In the genomic region with DNA sequence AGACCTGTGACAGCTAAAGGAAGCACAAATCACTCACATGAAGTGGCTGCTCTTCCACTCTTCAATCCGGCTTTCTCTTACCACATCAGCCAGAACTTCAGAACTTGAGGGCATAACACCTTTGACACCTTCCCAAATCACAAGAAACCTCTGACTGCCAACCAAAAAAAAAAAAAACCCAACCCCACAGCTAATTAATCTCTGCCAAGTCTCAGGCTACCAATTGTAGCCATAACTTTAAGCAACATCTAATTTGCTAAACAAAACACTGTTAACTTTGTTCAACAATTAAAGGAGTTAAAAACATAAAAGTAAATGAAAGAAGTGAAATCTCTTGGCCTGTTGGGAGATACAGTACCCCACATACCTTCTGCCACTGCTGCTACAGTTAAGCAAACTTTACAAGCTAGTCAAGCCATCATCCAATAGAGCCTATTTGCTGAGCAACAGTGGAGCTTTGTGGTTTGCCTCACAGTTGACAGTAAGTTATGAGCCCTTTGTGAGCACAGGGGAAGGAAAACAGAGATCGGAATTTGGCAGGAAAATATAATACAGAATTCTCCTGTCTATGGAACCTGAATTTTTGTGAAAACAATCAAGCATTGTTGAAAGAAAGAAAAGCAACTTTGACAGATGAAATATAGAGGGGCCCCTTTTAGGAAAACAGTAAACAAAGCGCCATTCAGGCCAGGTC, we compare ENCODE assay signal across 1 cellular context.
TF ChIP-seq lines count a peak whose summit lies in the region.

A gene (minus strand): TSS at position 490 of the 694 bp plus-strand sequence. CDS start 15,298 bp downstream, outside the sequence.

TF ChIP-seq in K562, 482 proteins besides CTCF, POLR2A, EP300 and RAD21 (continues in another document):
- TF ChIP-seq, protein P1, sequence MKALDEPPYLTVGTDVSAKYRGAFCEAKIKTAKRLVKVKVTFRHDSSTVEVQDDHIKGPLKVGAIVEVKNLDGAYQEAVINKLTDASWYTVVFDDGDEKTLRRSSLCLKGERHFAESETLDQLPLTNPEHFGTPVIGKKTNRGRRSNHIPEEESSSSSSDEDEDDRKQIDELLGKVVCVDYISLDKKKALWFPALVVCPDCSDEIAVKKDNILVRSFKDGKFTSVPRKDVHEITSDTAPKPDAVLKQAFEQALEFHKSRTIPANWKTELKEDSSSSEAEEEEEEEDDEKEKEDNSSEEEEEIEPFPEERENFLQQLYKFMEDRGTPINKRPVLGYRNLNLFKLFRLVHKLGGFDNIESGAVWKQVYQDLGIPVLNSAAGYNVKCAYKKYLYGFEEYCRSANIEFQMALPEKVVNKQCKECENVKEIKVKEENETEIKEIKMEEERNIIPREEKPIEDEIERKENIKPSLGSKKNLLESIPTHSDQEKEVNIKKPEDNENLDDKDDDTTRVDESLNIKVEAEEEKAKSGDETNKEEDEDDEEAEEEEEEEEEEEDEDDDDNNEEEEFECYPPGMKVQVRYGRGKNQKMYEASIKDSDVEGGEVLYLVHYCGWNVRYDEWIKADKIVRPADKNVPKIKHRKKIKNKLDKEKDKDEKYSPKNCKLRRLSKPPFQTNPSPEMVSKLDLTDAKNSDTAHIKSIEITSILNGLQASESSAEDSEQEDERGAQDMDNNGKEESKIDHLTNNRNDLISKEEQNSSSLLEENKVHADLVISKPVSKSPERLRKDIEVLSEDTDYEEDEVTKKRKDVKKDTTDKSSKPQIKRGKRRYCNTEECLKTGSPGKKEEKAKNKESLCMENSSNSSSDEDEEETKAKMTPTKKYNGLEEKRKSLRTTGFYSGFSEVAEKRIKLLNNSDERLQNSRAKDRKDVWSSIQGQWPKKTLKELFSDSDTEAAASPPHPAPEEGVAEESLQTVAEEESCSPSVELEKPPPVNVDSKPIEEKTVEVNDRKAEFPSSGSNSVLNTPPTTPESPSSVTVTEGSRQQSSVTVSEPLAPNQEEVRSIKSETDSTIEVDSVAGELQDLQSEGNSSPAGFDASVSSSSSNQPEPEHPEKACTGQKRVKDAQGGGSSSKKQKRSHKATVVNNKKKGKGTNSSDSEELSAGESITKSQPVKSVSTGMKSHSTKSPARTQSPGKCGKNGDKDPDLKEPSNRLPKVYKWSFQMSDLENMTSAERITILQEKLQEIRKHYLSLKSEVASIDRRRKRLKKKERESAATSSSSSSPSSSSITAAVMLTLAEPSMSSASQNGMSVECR (CRISPR knock-in tag; IDR thresholded peaks at IDR 0.05) = no peak
- TF ChIP-seq, protein P2, sequence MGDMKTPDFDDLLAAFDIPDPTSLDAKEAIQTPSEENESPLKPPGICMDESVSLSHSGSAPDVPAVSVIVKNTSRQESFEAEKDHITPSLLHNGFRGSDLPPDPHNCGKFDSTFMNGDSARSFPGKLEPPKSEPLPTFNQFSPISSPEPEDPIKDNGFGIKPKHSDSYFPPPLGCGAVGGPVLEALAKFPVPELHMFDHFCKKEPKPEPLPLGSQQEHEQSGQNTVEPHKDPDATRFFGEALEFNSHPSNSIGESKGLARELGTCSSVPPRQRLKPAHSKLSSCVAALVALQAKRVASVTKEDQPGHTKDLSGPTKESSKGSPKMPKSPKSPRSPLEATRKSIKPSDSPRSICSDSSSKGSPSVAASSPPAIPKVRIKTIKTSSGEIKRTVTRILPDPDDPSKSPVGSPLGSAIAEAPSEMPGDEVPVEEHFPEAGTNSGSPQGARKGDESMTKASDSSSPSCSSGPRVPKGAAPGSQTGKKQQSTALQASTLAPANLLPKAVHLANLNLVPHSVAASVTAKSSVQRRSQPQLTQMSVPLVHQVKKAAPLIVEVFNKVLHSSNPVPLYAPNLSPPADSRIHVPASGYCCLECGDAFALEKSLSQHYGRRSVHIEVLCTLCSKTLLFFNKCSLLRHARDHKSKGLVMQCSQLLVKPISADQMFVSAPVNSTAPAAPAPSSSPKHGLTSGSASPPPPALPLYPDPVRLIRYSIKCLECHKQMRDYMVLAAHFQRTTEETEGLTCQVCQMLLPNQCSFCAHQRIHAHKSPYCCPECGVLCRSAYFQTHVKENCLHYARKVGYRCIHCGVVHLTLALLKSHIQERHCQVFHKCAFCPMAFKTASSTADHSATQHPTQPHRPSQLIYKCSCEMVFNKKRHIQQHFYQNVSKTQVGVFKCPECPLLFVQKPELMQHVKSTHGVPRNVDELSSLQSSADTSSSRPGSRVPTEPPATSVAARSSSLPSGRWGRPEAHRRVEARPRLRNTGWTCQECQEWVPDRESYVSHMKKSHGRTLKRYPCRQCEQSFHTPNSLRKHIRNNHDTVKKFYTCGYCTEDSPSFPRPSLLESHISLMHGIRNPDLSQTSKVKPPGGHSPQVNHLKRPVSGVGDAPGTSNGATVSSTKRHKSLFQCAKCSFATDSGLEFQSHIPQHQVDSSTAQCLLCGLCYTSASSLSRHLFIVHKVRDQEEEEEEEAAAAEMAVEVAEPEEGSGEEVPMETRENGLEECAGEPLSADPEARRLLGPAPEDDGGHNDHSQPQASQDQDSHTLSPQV (IDR thresholded peaks at IDR 0.05) = 0 out of 2 replicates have a peak, but pooled peaks have one; percentile 33
- TF ChIP-seq EHMT2 (IDR thresholded peaks at IDR 0.05) (no peak), ZNF764 (CRISPR knock-in tag; IDR thresholded peaks at IDR 0.05; ENCODE audit: low read depth) (no peak), DMBX1 (CRISPR knock-in tag; IDR thresholded peaks at IDR 0.05; ENCODE audit: borderline replicate concordance) (no peak), XRCC4 (IDR thresholded peaks at IDR 0.05; ENCODE audit: extremely low read depth, insufficient read depth, insufficient read length) (no peak), HOXB6 (CRISPR knock-in tag; IDR thresholded peaks at IDR 0.05; ENCODE audit: borderline replicate concordance) (no peak), ZNF584 (CRISPR knock-in tag; IDR thresholded peaks at IDR 0.05; ENCODE audit: low read depth) (no peak), CREB1 (IDR thresholded peaks at IDR 0.05) (no peak), CREB1 (CRISPR knock-in tag; IDR thresholded peaks at IDR 0.05) (no peak), RCOR1 (IDR thresholded peaks at IDR 0.05; ENCODE audit: borderline replicate concordance in 1 of 2, low read depth in 2 of 2, low read length in 2 of 2) (peak in 1 of 2 experiments; percentile 19; a peak in 1 of 4 replicates), TOE1 (IDR thresholded peaks at IDR 0.05; ENCODE audit: borderline replicate concordance) (no peak), TOE1 (CRISPR knock-in tag; IDR thresholded peaks at IDR 0.05; ENCODE audit: borderline replicate concordance, low read depth) (no peak), RBM22 (IDR thresholded peaks at IDR 0.05; ENCODE audit: low read depth, low read length, poor library complexity, severe bottlenecking) (no peak), MEIS2 (IDR thresholded peaks at IDR 0.05; ENCODE audit: partially characterized antibody) (peak; percentile 49), KLF10 (CRISPR knock-in tag; IDR thresholded peaks at IDR 0.05) (no peak), ZBTB1 (CRISPR knock-in tag; IDR thresholded peaks at IDR 0.05; ENCODE audit: borderline replicate concordance, low read depth) (no peak), FOXA3 (CRISPR knock-in tag; conservative IDR thresholded peaks at IDR 0.05 in 1 of 2, IDR thresholded peaks at IDR 0.05 in 1 of 2) (no peak), DPF2 (IDR thresholded peaks at IDR 0.05) (peak; percentile 31; the same call in 1 of the 2 replicates), KDM1A (IDR thresholded peaks at IDR 0.05) (no peak), HNRNPL (IDR thresholded peaks at IDR 0.05; ENCODE audit: low read depth, low read length) (no peak), E2F3 (CRISPR knock-in tag; IDR thresholded peaks at IDR 0.05) (no peak)
- TF ChIP-seq, protein P3, sequence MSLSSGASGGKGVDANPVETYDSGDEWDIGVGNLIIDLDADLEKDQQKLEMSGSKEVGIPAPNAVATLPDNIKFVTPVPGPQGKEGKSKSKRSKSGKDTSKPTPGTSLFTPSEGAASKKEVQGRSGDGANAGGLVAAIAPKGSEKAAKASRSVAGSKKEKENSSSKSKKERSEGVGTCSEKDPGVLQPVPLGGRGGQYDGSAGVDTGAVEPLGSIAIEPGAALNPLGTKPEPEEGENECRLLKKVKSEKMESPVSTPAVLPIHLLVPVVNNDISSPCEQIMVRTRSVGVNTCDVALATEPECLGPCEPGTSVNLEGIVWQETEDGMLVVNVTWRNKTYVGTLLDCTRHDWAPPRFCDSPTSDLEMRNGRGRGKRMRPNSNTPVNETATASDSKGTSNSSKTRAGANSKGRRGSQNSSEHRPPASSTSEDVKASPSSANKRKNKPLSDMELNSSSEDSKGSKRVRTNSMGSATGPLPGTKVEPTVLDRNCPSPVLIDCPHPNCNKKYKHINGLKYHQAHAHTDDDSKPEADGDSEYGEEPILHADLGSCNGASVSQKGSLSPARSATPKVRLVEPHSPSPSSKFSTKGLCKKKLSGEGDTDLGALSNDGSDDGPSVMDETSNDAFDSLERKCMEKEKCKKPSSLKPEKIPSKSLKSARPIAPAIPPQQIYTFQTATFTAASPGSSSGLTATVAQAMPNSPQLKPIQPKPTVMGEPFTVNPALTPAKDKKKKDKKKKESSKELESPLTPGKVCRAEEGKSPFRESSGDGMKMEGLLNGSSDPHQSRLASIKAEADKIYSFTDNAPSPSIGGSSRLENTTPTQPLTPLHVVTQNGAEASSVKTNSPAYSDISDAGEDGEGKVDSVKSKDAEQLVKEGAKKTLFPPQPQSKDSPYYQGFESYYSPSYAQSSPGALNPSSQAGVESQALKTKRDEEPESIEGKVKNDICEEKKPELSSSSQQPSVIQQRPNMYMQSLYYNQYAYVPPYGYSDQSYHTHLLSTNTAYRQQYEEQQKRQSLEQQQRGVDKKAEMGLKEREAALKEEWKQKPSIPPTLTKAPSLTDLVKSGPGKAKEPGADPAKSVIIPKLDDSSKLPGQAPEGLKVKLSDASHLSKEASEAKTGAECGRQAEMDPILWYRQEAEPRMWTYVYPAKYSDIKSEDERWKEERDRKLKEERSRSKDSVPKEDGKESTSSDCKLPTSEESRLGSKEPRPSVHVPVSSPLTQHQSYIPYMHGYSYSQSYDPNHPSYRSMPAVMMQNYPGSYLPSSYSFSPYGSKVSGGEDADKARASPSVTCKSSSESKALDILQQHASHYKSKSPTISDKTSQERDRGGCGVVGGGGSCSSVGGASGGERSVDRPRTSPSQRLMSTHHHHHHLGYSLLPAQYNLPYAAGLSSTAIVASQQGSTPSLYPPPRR (CRISPR knock-in tag; IDR thresholded peaks at IDR 0.05; ENCODE audit: borderline replicate concordance) = no peak
- TF ChIP-seq, protein P4, sequence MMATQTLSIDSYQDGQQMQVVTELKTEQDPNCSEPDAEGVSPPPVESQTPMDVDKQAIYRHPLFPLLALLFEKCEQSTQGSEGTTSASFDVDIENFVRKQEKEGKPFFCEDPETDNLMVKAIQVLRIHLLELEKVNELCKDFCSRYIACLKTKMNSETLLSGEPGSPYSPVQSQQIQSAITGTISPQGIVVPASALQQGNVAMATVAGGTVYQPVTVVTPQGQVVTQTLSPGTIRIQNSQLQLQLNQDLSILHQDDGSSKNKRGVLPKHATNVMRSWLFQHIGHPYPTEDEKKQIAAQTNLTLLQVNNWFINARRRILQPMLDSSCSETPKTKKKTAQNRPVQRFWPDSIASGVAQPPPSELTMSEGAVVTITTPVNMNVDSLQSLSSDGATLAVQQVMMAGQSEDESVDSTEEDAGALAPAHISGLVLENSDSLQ (IDR thresholded peaks at IDR 0.05) = peak; percentile 66
- TF ChIP-seq, protein P5, sequence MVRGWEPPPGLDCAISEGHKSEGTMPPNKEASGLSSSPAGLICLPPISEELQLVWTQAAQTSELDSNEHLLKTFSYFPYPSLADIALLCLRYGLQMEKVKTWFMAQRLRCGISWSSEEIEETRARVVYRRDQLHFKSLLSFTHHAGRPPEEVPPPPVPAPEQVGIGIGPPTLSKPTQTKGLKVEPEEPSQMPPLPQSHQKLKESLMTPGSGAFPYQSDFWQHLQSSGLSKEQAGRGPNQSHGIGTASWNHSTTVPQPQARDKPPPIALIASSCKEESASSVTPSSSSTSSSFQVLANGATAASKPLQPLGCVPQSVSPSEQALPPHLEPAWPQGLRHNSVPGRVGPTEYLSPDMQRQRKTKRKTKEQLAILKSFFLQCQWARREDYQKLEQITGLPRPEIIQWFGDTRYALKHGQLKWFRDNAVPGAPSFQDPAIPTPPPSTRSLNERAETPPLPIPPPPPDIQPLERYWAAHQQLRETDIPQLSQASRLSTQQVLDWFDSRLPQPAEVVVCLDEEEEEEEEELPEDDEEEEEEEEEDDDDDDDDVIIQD (CRISPR knock-in tag; IDR thresholded peaks at IDR 0.05) = no peak
- TF ChIP-seq, protein P6, sequence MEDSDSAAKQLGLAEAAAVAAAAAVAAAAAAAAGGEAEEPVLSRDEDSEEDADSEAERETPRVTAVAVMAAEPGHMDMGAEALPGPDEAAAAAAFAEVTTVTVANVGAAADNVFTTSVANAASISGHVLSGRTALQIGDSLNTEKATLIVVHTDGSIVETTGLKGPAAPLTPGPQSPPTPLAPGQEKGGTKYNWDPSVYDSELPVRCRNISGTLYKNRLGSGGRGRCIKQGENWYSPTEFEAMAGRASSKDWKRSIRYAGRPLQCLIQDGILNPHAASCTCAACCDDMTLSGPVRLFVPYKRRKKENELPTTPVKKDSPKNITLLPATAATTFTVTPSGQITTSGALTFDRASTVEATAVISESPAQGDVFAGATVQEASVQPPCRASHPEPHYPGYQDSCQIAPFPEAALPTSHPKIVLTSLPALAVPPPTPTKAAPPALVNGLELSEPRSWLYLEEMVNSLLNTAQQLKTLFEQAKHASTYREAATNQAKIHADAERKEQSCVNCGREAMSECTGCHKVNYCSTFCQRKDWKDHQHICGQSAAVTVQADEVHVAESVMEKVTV (CRISPR knock-in tag; IDR thresholded peaks at IDR 0.05) = no peak
- TF ChIP-seq, protein P7, sequence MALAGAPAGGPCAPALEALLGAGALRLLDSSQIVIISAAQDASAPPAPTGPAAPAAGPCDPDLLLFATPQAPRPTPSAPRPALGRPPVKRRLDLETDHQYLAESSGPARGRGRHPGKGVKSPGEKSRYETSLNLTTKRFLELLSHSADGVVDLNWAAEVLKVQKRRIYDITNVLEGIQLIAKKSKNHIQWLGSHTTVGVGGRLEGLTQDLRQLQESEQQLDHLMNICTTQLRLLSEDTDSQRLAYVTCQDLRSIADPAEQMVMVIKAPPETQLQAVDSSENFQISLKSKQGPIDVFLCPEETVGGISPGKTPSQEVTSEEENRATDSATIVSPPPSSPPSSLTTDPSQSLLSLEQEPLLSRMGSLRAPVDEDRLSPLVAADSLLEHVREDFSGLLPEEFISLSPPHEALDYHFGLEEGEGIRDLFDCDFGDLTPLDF (CRISPR knock-in tag; IDR thresholded peaks at IDR 0.05) = no peak
- TF ChIP-seq, protein P8, sequence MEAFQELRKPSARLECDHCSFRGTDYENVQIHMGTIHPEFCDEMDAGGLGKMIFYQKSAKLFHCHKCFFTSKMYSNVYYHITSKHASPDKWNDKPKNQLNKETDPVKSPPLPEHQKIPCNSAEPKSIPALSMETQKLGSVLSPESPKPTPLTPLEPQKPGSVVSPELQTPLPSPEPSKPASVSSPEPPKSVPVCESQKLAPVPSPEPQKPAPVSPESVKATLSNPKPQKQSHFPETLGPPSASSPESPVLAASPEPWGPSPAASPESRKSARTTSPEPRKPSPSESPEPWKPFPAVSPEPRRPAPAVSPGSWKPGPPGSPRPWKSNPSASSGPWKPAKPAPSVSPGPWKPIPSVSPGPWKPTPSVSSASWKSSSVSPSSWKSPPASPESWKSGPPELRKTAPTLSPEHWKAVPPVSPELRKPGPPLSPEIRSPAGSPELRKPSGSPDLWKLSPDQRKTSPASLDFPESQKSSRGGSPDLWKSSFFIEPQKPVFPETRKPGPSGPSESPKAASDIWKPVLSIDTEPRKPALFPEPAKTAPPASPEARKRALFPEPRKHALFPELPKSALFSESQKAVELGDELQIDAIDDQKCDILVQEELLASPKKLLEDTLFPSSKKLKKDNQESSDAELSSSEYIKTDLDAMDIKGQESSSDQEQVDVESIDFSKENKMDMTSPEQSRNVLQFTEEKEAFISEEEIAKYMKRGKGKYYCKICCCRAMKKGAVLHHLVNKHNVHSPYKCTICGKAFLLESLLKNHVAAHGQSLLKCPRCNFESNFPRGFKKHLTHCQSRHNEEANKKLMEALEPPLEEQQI (IDR thresholded peaks at IDR 0.05) = 0 out of 2 replicates have a peak, but pooled peaks have one; percentile 22
